ENCODE assay signal across 24 cellular contexts in genomic region chr1:72620453-72620852, GRCh38.
DNase-seq lines count a peak whose midpoint lies in the region; TF ChIP-seq lines count a peak whose summit lies in the region.
"Had no signal": no experiment of that assay in that cellular context is flagged by ENCODE, and none has a peak within 500 bp of the region (broad histone marks: within the 10 kb centered on the region; RNA-seq: fewer than 3 reads in every experiment).

No MANE protein-coding gene starts in this region.

- no peaks in the 10 kb centered on the region for H3K36me3 Mint-ChIP-seq in nephron (ENCODE audit: low read depth)
- H3K36me3 Mint-ChIP-seq: CD14-positive monocyte; CD4-positive, alpha-beta memory T cell; CD4-positive, CD25-positive, alpha-beta regulatory T cell; CD8-positive, alpha-beta memory T cell had no signal

- no peaks in the 10 kb centered on the region for H3K27me3 Mint-ChIP-seq in nephron (ENCODE audit: low read depth)
- H3K27me3 Mint-ChIP-seq: CD4-positive, alpha-beta memory T cell; CD4-positive, CD25-positive, alpha-beta regulatory T cell; CD8-positive, alpha-beta memory T cell had no signal

- no peaks in the 10 kb centered on the region for H3K9me3 Mint-ChIP-seq in nephron
- H3K9me3 Mint-ChIP-seq: CD14-positive monocyte had no signal

- no peaks in the 10 kb centered on the region for H3K4me1 Mint-ChIP-seq in nephron
- H3K4me1 Mint-ChIP-seq: CD4-positive, alpha-beta memory T cell; CD4-positive, CD25-positive, alpha-beta regulatory T cell; CD8-positive, alpha-beta memory T cell had no signal

- no peak overlapping the region for H3K4me3 Mint-ChIP-seq in nephron
- H3K4me3 Mint-ChIP-seq: CD14-positive monocyte; CD4-positive, alpha-beta memory T cell; CD4-positive, CD25-positive, alpha-beta regulatory T cell; CD8-positive, alpha-beta memory T cell had no signal

- no peak for TF ChIP-seq CTCF in fibroblast of pulmonary artery (IDR thresholded peaks at IDR 0.05; ENCODE audit: low read length, missing control alignments)
- TF ChIP-seq CTCF in nephron (IDR thresholded peaks at IDR 0.05; ENCODE audit: unreplicated experiment in 3 of 3): no peak
- TF ChIP-seq CTCF in GM20000 (IDR thresholded peaks at IDR 0.05; ENCODE audit: extremely low read depth, missing control alignments): no peak

- DNase-seq in fibroblast of pulmonary artery (ENCODE audit: low read depth) (peak; percentile 14), glomerular endothelial cell (ENCODE audit: extremely low read depth, low read depth, low spot score) (peak; percentile 22), GM20000 (ENCODE audit: low spot score) (no peak), NOMO-1 treated with DMSO at 0.1 percent for 48 hours (lab: John Stamatoyannopoulos, UW; ENCODE audit: unreplicated experiment) (no peak), NCI-H2171 (lab: John Stamatoyannopoulos, UW) (no peak)
- DNase-seq: 8988T; ACHN; BE2C; C1 segment of cervical spinal cord; CD4-positive, alpha-beta memory T cell; CD4-positive, CD25-positive, alpha-beta regulatory T cell; CD8-positive, alpha-beta memory T cell; COR-L47; DMS 273 treated with DMSO at 0.1 percent for 48 hours; DMS153; DMS53; DMS79; DND-41; EL; GDM1 had no signal

- no peak overlapping the region for H3K4me3 ChIP-seq in fibroblast of pulmonary artery (replicated peaks; ENCODE audit: low read depth, low read length)
- H3K4me3 ChIP-seq: BLaER1, GM12878 had no signal

- H3K27ac Mint-ChIP-seq in nephron: peak overlapping the region in 2 of 3 experiments; percentile 8 to 23
- H3K27ac Mint-ChIP-seq: CD14-positive monocyte; CD4-positive, alpha-beta memory T cell; CD4-positive, CD25-positive, alpha-beta regulatory T cell; CD8-positive, alpha-beta memory T cell had no signal

Comparison
In these comparisons a context has a peak if more than half of its experiments do, and no peak if none do; other contexts are left out.
1. DNase-seq: peak in fibroblast of pulmonary artery (single experiment) and glomerular endothelial cell (single experiment); none in GM20000 (single experiment), NOMO-1 treated with DMSO at 0.1 percent for 48 hours (single experiment) and NCI-H2171 (single experiment).